In the genomic region with DNA sequence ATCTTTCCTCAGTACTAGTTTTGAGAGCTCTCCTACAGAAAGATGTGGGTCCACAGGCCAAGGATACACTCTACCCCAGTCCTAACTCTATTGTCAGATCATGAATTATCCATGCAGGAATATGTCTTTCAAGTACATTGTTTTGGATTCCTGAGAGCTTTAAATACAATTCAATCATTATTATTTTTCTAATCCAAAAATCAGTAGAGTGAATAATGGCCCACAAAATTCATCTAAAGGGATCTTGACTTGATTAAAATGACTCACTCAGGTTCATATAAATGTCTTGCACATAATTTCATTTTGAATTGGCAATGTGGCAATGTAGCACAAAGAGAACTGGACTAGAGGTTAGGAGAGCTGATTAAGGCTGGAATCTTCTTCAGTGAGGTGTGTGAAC, we compare ENCODE assay signal across 24 cellular contexts.
"Had no signal": no experiment of that assay in that cellular context is flagged by ENCODE, and none has a peak within 500 bp of the region (broad histone marks: within the 10 kb centered on the region; RNA-seq: fewer than 3 reads in every experiment).

No MANE protein-coding gene starts in this region.

- DNase-seq: Karpas-422, MG63, MM.1S, MV-4-11, NCI-H1048, NCI-H1092, NCI-H1105, NCI-H1417 treated with DMSO at 0.1 percent for 48 hours, NCI-H1694, NCI-H1694 treated with DMSO at 0.1 percent for 48 hours, NCI-H187, NCI-H187 treated with DMSO at 0.1 percent for 48 hours, NCI-H1930, NCI-H2029, NCI-H2029 treated with DMSO at 0.1 percent for 48 hours, NCI-H2107, NCI-H2171, NCI-H2171 treated with DMSO at 0.1 percent for 48 hours, NCI-H2227 treated with DMSO at 0.1 percent for 48 hours, NCI-H345, NCI-H446 treated with DMSO at 0.1 percent for 48 hours, NCI-H510A, NCI-H510A treated with DMSO at 0.1 percent for 48 hours had no signal

- H3K36me3 ChIP-seq: MG63 had no signal

- H3K4me2 ChIP-seq: KMS-11 had no signal

- H3K27ac ChIP-seq: KMS-11 had no signal

- H3K9ac ChIP-seq: KMS-11 had no signal

- H3K4me3 ChIP-seq: MG63 had no signal

- H3K9me3 ChIP-seq: MG63 had no signal

- H3K27me3 ChIP-seq: MG63 had no signal
